Comparison of ENCODE assay signal across 1 cellular context in genomic region chr12:108729612-108730336, GRCh38.
TF ChIP-seq lines count a peak whose summit lies in the region.

No MANE protein-coding gene starts in this region.

TF ChIP-seq in HCT116, 20 proteins besides CTCF, POLR2A, EP300 and RAD21 (continued from another document):
- TF ChIP-seq ATF3 (IDR thresholded peaks at IDR 0.05), result no peak
- no peak for TF ChIP-seq EZH2phosphoT487 (IDR thresholded peaks at IDR 0.05; ENCODE audit: borderline replicate concordance)
- no peak for TF ChIP-seq FOSL1 (IDR thresholded peaks at IDR 0.05; ENCODE audit: low read depth)
- TF ChIP-seq ELF1 (IDR thresholded peaks at IDR 0.05; ENCODE audit: borderline replicate concordance, low read depth), result no peak
